ENCODE assay signal across 1 cellular context in the genomic region with DNA sequence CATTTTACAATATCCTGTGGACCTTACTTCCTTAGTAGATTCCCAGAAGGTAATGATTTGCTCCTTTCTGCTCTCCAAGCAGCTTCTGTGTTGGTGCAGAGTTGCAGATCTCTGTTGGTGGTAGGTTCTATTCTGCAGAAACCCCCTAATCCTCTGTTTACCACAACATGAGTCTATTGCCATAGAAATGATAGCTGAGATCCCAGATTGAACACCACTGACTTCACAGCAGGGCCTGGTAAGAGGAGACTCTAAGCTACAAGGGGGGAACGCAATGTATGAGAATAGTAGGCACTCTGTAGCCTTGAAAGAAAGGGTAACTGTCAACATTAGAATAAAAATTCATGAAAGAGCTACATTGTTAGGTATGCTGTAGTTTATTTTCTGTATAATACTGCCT.
TF ChIP-seq lines count a peak whose summit lies in the region.

No MANE protein-coding gene starts in this region.

TF ChIP-seq in GM12878, 131 proteins besides CTCF, POLR2A, EP300 and RAD21 (continued from another document):
- TF ChIP-seq, protein P1, sequence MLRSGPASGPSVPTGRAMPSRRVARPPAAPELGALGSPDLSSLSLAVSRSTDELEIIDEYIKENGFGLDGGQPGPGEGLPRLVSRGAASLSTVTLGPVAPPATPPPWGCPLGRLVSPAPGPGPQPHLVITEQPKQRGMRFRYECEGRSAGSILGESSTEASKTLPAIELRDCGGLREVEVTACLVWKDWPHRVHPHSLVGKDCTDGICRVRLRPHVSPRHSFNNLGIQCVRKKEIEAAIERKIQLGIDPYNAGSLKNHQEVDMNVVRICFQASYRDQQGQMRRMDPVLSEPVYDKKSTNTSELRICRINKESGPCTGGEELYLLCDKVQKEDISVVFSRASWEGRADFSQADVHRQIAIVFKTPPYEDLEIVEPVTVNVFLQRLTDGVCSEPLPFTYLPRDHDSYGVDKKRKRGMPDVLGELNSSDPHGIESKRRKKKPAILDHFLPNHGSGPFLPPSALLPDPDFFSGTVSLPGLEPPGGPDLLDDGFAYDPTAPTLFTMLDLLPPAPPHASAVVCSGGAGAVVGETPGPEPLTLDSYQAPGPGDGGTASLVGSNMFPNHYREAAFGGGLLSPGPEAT (IDR thresholded peaks at IDR 0.05; ENCODE audit: low read depth): 0 out of 2 replicates have a peak, but pooled peaks have one; percentile 22
